ENCODE assay signal across 10 cellular contexts in the genomic region with DNA sequence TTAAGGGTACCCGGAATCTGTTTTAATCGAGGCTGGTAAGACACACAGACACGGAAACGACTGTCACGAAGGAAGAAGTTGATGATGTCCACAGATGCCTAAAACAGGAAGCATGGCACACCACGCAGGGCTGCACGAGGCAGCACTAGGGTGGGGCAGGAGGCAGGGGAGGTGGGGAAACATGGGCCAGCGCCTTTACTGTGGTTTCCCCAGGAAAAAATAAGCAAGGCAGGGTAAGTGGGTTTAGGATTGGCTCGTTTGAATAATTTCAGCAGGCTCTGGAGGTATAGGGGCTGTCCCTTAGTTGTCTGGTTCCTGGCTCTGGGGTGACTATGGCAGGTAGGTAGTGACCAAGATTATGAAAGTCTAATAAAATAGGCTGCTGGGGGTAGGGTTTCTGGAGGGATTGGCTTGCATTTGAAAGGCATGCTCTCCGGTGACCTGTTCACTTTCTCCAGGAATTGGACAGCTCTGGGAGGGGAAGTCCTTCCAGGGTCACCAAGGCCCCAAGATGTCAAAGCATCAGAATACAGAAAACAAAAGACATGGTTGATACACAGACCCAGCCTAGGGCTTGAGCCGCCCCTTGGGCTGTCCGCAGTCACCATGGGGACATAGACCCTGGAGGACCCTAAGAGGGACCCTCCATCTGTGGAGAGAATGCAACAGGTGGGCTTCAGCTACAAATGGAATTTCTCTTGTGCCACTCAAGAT. TPM values are rescaled to one million over a fixed set of nuclear protein-coding genes. Genes with fewer than 3 reads are reported as not detected.
DNase-seq lines count a peak whose midpoint lies in the region; ATAC-seq and TF ChIP-seq lines count a peak whose summit lies in the region.
"Had no signal": no experiment of that assay in that cellular context is flagged by ENCODE, and none has a peak within 500 bp of the region (broad histone marks: within the 10 kb centered on the region; RNA-seq: fewer than 3 reads in every experiment).

No MANE protein-coding gene starts in this region.

- H3K27me3 Mint-ChIP-seq in CD4-positive, alpha-beta memory T cell = no peaks in the 10 kb centered on the region
- H3K27me3 Mint-ChIP-seq in activated T-helper 1 cell treated with anti-CD3 and anti-CD28 coated beads, Interleukin-12 subunit alpha, Interleukin-12 subunit beta, Interleukin-2, Interleukin-4 antibody, amounts not matched to agents 30 ng/mL and 10 ng/mL and 1 ng/mL, durations not matched to agents 14 hours and 24 hours and 36 hours (ENCODE audit: insufficient read depth) = peaks cover 4% of the 10 kb centered on the region
- H3K27me3 Mint-ChIP-seq in naive B cell = no peaks in the 10 kb centered on the region

- CTCF ChIA-PET in CD4-positive, alpha-beta memory T cell (lab: Charles Lee; ENCODE audit: partially characterized antibody) = no interaction called here
- CTCF ChIA-PET in RWPE1 (lab: Yijun Ruan, JAX) = interaction anchor here (1.0 kb wide), 1 partner anchor 60 kb away, joined by 4 read pairs; no protein-coding TSS in a partner anchor

- ATAC-seq in naive B cell (ENCODE audit: low read depth in 2 of 2) (peak; percentile 94 to 95), HG02973 (IDR thresholded peaks at IDR 0.05; ENCODE audit: unreplicated experiment) (no peak), GM18502 (IDR thresholded peaks at IDR 0.05; ENCODE audit: poor library complexity, unreplicated experiment) (no peak)

- TF ChIP-seq CTCF in Peyer's patch (IDR thresholded peaks at IDR 0.05) (no peak), RWPE1 (conservative IDR thresholded peaks at IDR 0.05; ENCODE audit: low read depth) (no peak)

- no peak for TF ChIP-seq POLR2A in Peyer's patch (IDR thresholded peaks at IDR 0.05)

- H3K4me1 ChIP-seq in CD4-positive, alpha-beta memory T cell (ENCODE audit: insufficient read depth, low read length) = peaks cover 36% of the 10 kb centered on the region
- peaks cover 0 to 22% (median 2%) of the 10 kb centered on the region in 4 donors for H3K4me1 ChIP-seq in Peyer's patch

- H3K4me3 Mint-ChIP-seq in CD4-positive, alpha-beta memory T cell = peak overlapping the region in 7 of 8 donors; percentile 62 to 85 (median 70)
- peak overlapping the region; percentile 17 for H3K4me3 Mint-ChIP-seq in activated T-helper 1 cell treated with anti-CD3 and anti-CD28 coated beads, Interleukin-12 subunit alpha, Interleukin-12 subunit beta, Interleukin-2, Interleukin-4 antibody, amounts not matched to agents 30 ng/mL and 10 ng/mL and 1 ng/mL, durations not matched to agents 14 hours and 24 hours and 36 hours
- H3K4me3 Mint-ChIP-seq in naive B cell = peak overlapping the region; percentile 17 to 88 (median 73)

- intact Hi-C loops in CD4-positive, alpha-beta memory T cell (cut with micrococcal nuclease) = loop anchor here (2.0 to 10.0 kb wide), 3 partner anchors 36 to 318 kb away; partner anchors contain the start of genes MAP1LC3B2 and MED13L
- intact Hi-C loops in activated T-helper 1 cell treated with anti-CD3 and anti-CD28 coated beads, Interleukin-12 subunit alpha, Interleukin-12 subunit beta, Interleukin-2, Interleukin-4 antibody, amounts not matched to agents 30 ng/mL and 10 ng/mL and 1 ng/mL, durations not matched to agents 14 hours and 24 hours and 36 hours (cut with micrococcal nuclease) = loop anchor here (2.0 to 10.0 kb wide), 4 partner anchors 32 to 452 kb away; partner anchors contain the start of gene MED13L

- peak overlapping the region in 6 of 7 donors; percentile 12 to 81 (median 50) for H3K27ac Mint-ChIP-seq in CD4-positive, alpha-beta memory T cell
- H3K27ac Mint-ChIP-seq in activated T-helper 1 cell treated with anti-CD3 and anti-CD28 coated beads, Interleukin-12 subunit alpha, Interleukin-12 subunit beta, Interleukin-2, Interleukin-4 antibody, amounts not matched to agents 30 ng/mL and 10 ng/mL and 1 ng/mL, durations not matched to agents 14 hours and 24 hours and 36 hours = peak overlapping the region; percentile 73
- peak overlapping the region; percentile 82 to 98 (median 97) for H3K27ac Mint-ChIP-seq in naive B cell

- H3K36me3 Mint-ChIP-seq in CD4-positive, alpha-beta memory T cell = no peaks in the 10 kb centered on the region
- peaks cover 1% of the 10 kb centered on the region for H3K36me3 Mint-ChIP-seq in activated T-helper 1 cell treated with anti-CD3 and anti-CD28 coated beads, Interleukin-12 subunit alpha, Interleukin-12 subunit beta, Interleukin-2, Interleukin-4 antibody, amounts not matched to agents 30 ng/mL and 10 ng/mL and 1 ng/mL, durations not matched to agents 14 hours and 24 hours and 36 hours (ENCODE audit: low read depth)
- H3K36me3 Mint-ChIP-seq in naive B cell = no peaks in the 10 kb centered on the region

- DNase-seq in CD4-positive, alpha-beta memory T cell = peak; percentile 51 to 71 (median 56)
- DNase-seq in Peyer's patch (peak in 2 of 3 donors; percentile 72 to 75), naive B cell (peak; percentile 87), NCI-H2029 (lab: John Stamatoyannopoulos, UW) (no peak), RWPE1 (ENCODE audit: low spot score) (no peak)
- DNase-seq in activated T-helper 1 cell treated with anti-CD3 and anti-CD28 coated beads, Interleukin-12 subunit alpha, Interleukin-12 subunit beta, Interleukin-2, Interleukin-4 antibody, amounts not matched to agents 30 ng/mL and 10 ng/mL and 1 ng/mL, durations not matched to agents 14 hours and 24 hours and 36 hours (ENCODE audit: low spot score) = peak; percentile 44
- DNase-seq: kidney glomerular epithelial cell had no signal

- no peaks in the 10 kb centered on the region for H3K9me3 ChIP-seq in CD4-positive, alpha-beta memory T cell (ENCODE audit: control insufficient read depth in 1 of 2, low read length in 2 of 2)
- no peaks in the 10 kb centered on the region for H3K9me3 ChIP-seq in Peyer's patch

- H3K4me1 Mint-ChIP-seq in CD4-positive, alpha-beta memory T cell = peaks cover 22 to 45% (median 32%) of the 10 kb centered on the region in 4 donors
- peaks cover 35% of the 10 kb centered on the region for H3K4me1 Mint-ChIP-seq in activated T-helper 1 cell treated with anti-CD3 and anti-CD28 coated beads, Interleukin-12 subunit alpha, Interleukin-12 subunit beta, Interleukin-2, Interleukin-4 antibody, amounts not matched to agents 30 ng/mL and 10 ng/mL and 1 ng/mL, durations not matched to agents 14 hours and 24 hours and 36 hours (ENCODE audit: low read depth)
- peaks cover 36 to 55% (median 50%) of the 10 kb centered on the region in 3 donors for H3K4me1 Mint-ChIP-seq in naive B cell

- H3K27ac ChIP-seq in CD4-positive, alpha-beta memory T cell (ENCODE audit: low read depth, low read length) = no peak overlapping the region
- H3K27ac ChIP-seq in Peyer's patch (peak overlapping the region in 1 of 4 donors; percentile 26), RWPE1 (no peak overlapping the region)
- H3K27ac ChIP-seq: VCaP had no signal

- POLR2A ChIA-PET in CD4-positive, alpha-beta memory T cell (lab: Charles Lee; ENCODE audit: partially characterized antibody) = interaction anchor here (0.6 to 3.2 kb wide), 3 partner anchors 35 to 318 kb away, joined by 3 to 24 read pairs (median 4); partner anchors contain the start of gene MAP1LC3B2
- POLR2A ChIA-PET in RWPE1 (lab: Yijun Ruan, JAX; ENCODE audit: low non-redundant PET) = no interaction called here

- H3K4me3 ChIP-seq in CD4-positive, alpha-beta memory T cell (ENCODE audit: low read length in 2 of 2) = no peak overlapping the region
- H3K4me3 ChIP-seq in Peyer's patch = no peak overlapping the region

- H3K27me3 ChIP-seq in CD4-positive, alpha-beta memory T cell (ENCODE audit: insufficient read depth, low read length) = no peaks in the 10 kb centered on the region
- H3K27me3 ChIP-seq in Peyer's patch = no peaks in the 10 kb centered on the region

- H3K36me3 ChIP-seq in CD4-positive, alpha-beta memory T cell (ENCODE audit: insufficient read depth, low read length) = no peaks in the 10 kb centered on the region
- no peaks in the 10 kb centered on the region for H3K36me3 ChIP-seq in Peyer's patch

- no peaks in the 10 kb centered on the region for H3K9me3 Mint-ChIP-seq in CD4-positive, alpha-beta memory T cell
- H3K9me3 Mint-ChIP-seq in activated T-helper 1 cell treated with anti-CD3 and anti-CD28 coated beads, Interleukin-12 subunit alpha, Interleukin-12 subunit beta, Interleukin-2, Interleukin-4 antibody, amounts not matched to agents 30 ng/mL and 10 ng/mL and 1 ng/mL, durations not matched to agents 14 hours and 24 hours and 36 hours = no peaks in the 10 kb centered on the region
- H3K9me3 Mint-ChIP-seq in naive B cell = peaks cover 0 to 7% (median 0%) of the 10 kb centered on the region in 7 donors

RNA-seq across cellular contexts. Expression of gene MAP1LC3B2, which starts 35.3 kb away (rescaled TPM):
- 1 to 10 TPM; 1.7 to 2.9 TPM for total RNA-seq in CD4-positive, alpha-beta memory T cell
- polyA plus RNA-seq in CD4-positive, alpha-beta memory T cell = 1 to 10 TPM; 4.4 to 6.8 TPM
- 1 to 10 TPM in 1 of 4 donors, not detected in 3; 1.9 TPM for total RNA-seq in Peyer's patch
- total RNA-seq in activated T-helper 1 cell treated with anti-CD3 and anti-CD28 coated beads, Interleukin-12 subunit alpha, Interleukin-12 subunit beta, Interleukin-2, Interleukin-4 antibody, amounts not matched to agents 30 ng/mL and 10 ng/mL and 1 ng/mL, durations not matched to agents 14 hours and 24 hours and 36 hours = 0.49 and 0.57 TPM in 2 replicates
- polyA plus RNA-seq in naive B cell (ENCODE audit: low read depth in 6 of 6) = 10 to 100 TPM in 2 of 6 donors, 1 to 10 TPM in 4; 3.2 to 12.2 (median 6.3) TPM

Comparison
In these comparisons a context has a peak if more than half of its experiments do, and no peak if none do; other contexts are left out.
1. DNase-seq: peak in CD4-positive, alpha-beta memory T cell (5 of 5), Peyer's patch (2 of 3), activated T-helper 1 cell treated with anti-CD3 and anti-CD28 coated beads, Interleukin-12 subunit alpha, Interleukin-12 subunit beta, Interleukin-2, Interleukin-4 antibody, amounts not matched to agents 30 ng/mL and 10 ng/mL and 1 ng/mL, durations not matched to agents 14 hours and 24 hours and 36 hours (single experiment) and naive B cell (single experiment); none in NCI-H2029 (single experiment) and RWPE1 (single experiment).
2. H3K4me3 Mint-ChIP-seq: peak in every context shown above with its lines; median percentile 73 in naive B cell; 70 in CD4-positive, alpha-beta memory T cell; 17 in activated T-helper 1 cell treated with anti-CD3 and anti-CD28 coated beads, Interleukin-12 subunit alpha, Interleukin-12 subunit beta, Interleukin-2, Interleukin-4 antibody, amounts not matched to agents 30 ng/mL and 10 ng/mL and 1 ng/mL, durations not matched to agents 14 hours and 24 hours and 36 hours.
3. ATAC-seq: peak in naive B cell (2 of 2); none in HG02973 (single experiment) and GM18502 (single experiment).
4. Peak in every context shown above with its lines, with median percentiles within 50 percentile points of each other: H3K27ac Mint-ChIP-seq.